ENCODE assay signal across 19 cellular contexts in genomic region chrX:35561985-35562384, GRCh38.
"Had no signal": no experiment of that assay in that cellular context is flagged by ENCODE, and none has a peak within 500 bp of the region (broad histone marks: within the 10 kb centered on the region; RNA-seq: fewer than 3 reads in every experiment).

No MANE protein-coding gene starts in this region.

- ATAC-seq: left ventricle myocardium superior; psoas muscle; right lobe of liver; stimulated activated effector memory CD8-positive, alpha-beta T cell treated with anti-CD3 and anti-CD28 coated beads, Interleukin-12 subunit alpha, Interleukin-12 subunit beta, amount 100 ng/mL, for 72 hours; stimulated activated naive CD8-positive, alpha-beta T cell treated with anti-CD3 and anti-CD28 coated beads, Interleukin-15, Interleukin-2, amounts not matched to agents 100 U/mL and 50 U/mL, for 24 hours had no signal

- H3K9me3 ChIP-seq: colonic mucosa, esophagus squamous epithelium, psoas muscle, right lobe of liver, testis, tibial nerve had no signal

- H3K4me1 ChIP-seq: colonic mucosa, esophagus squamous epithelium, psoas muscle, right lobe of liver, testis, tibial nerve had no signal

- DNase-seq: colonic mucosa; dermis blood vessel endothelial cell; esophagus squamous epithelium; foreskin fibroblast; head of caudate nucleus; left ventricle myocardium superior; mesenchymal stem cell; naive B cell; psoas muscle; retina; right lobe of liver; stimulated activated CD4-positive, alpha-beta T cell treated with anti-CD3 and anti-CD28 coated beads, Interleukin-4, amount 100 ng/mL, for 1 hour; stimulated activated CD8-positive, alpha-beta memory T cell treated with anti-CD3 and anti-CD28 coated beads, Interleukin-4, amount 100 ng/mL, for 48 hours; stimulated activated naive CD8-positive, alpha-beta T cell treated with anti-CD3 and anti-CD28 coated beads, Interleukin-15, Interleukin-2, amounts not matched to agents 100 U/mL and 50 U/mL, for 24 hours; testis had no signal

- H2AFZ ChIP-seq: hepatocyte had no signal

- H3K4me2 ChIP-seq: hepatocyte had no signal

- H3K27me3 ChIP-seq: colonic mucosa, esophagus squamous epithelium, hepatocyte, right lobe of liver, testis, tibial nerve had no signal

- H3K36me3 ChIP-seq: colonic mucosa, esophagus squamous epithelium, right lobe of liver, tibial nerve had no signal

- H3K4me3 ChIP-seq: colonic mucosa, esophagus squamous epithelium, hepatocyte, lung, psoas muscle, right lobe of liver, testis, tibial nerve had no signal

- H3K27ac ChIP-seq: colonic mucosa, esophagus squamous epithelium, hepatocyte, psoas muscle, right lobe of liver, testis, tibial nerve had no signal
